11 cellular contexts compared by ENCODE assay signal in the genomic region with DNA sequence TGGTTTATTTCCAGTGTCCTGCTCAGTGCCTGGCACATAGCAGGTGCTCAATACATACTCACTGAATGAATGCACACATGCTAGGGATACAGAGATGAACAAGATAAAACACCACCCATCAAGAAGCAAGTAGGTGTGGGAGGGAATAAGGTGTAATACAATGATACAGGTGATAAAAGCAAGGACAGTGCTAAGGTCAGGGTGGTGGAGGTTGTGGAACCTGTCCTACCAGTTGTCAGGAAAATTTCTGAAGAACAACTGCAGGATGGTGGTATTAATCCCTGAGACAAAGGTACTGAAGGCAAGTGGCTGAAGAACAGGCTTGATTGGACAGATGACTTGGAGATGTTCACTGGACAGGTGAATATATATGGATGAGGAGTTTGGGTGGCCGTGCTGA. TPM values are rescaled to one million over a fixed set of nuclear protein-coding genes. Genes with fewer than 3 reads are reported as not detected.
DNase-seq lines count a peak whose midpoint lies in the region; ATAC-seq and TF ChIP-seq lines count a peak whose summit lies in the region.
"Had no signal": no experiment of that assay in that cellular context is flagged by ENCODE, and none has a peak within 500 bp of the region (broad histone marks: within the 10 kb centered on the region; RNA-seq: fewer than 3 reads in every experiment).

No MANE protein-coding gene starts in this region.

- H3K27me3 ChIP-seq in breast epithelium: no peaks in the 10 kb centered on the region
- H3K27me3 ChIP-seq: SJCRH30 had no signal

- H3K4me3 Mint-ChIP-seq in MCF 10A (ENCODE audit: unreplicated experiment): peak overlapping the region; percentile 87
- peak overlapping the region; percentile 14 for H3K4me3 Mint-ChIP-seq in stimulated activated memory B cell treated with anti-CD40 and anti-IgM and Interleukin-4, amounts not matched to agents 10 μg/mL and 1 μg/mL and 100 μg/mL, for 72 hours

- H3K27me3 Mint-ChIP-seq in MCF 10A (ENCODE audit: insufficient read depth, unreplicated experiment): no peaks in the 10 kb centered on the region
- no peaks in the 10 kb centered on the region for H3K27me3 Mint-ChIP-seq in stimulated activated memory B cell treated with anti-CD40 and anti-IgM and Interleukin-4, amounts not matched to agents 10 μg/mL and 1 μg/mL and 100 μg/mL, for 72 hours

- no peak for ATAC-seq in stimulated activated memory B cell treated with anti-CD40 and anti-IgM and Interleukin-4, amounts not matched to agents 10 μg/mL and 1 μg/mL and 100 μg/mL, for 72 hours

- H3K36me3 Mint-ChIP-seq in MCF 10A (ENCODE audit: insufficient read depth, unreplicated experiment): peaks cover 27% of the 10 kb centered on the region
- peaks cover 29% of the 10 kb centered on the region for H3K36me3 Mint-ChIP-seq in stimulated activated memory B cell treated with anti-CD40 and anti-IgM and Interleukin-4, amounts not matched to agents 10 μg/mL and 1 μg/mL and 100 μg/mL, for 72 hours

- peak overlapping the region in 1 of 3 donors; percentile 99 for H3K4me3 ChIP-seq in breast epithelium
- H3K4me3 ChIP-seq in SK-N-MC: peak overlapping the region; percentile 88
- peak overlapping the region; percentile 99 for H3K4me3 ChIP-seq in fibroblast of the aortic adventitia (ENCODE audit: low read depth, low read length)

- no peaks in the 10 kb centered on the region for H3K9me3 Mint-ChIP-seq in MCF 10A (ENCODE audit: unreplicated experiment)
- no peaks in the 10 kb centered on the region for H3K9me3 Mint-ChIP-seq in stimulated activated memory B cell treated with anti-CD40 and anti-IgM and Interleukin-4, amounts not matched to agents 10 μg/mL and 1 μg/mL and 100 μg/mL, for 72 hours

- no TSS peak for BruUV-seq in MCF 10A (replicated peaks; lab: Mats Ljungman, UMichigan)

- no peak overlapping the region for H3K27ac ChIP-seq in breast epithelium
- H3K27ac ChIP-seq in SK-N-MC: no peak overlapping the region
- H3K27ac ChIP-seq: SJCRH30 had no signal

- H3K9ac ChIP-seq in SK-N-MC (ENCODE audit: insufficient read length): peak overlapping the region; percentile 25

- no peak for TF ChIP-seq POLR2A in breast epithelium (IDR thresholded peaks at IDR 0.05)

- no peaks in the 10 kb centered on the region for H3K9me3 ChIP-seq in breast epithelium
- no peaks in the 10 kb centered on the region for H3K9me3 ChIP-seq in SK-N-MC (ENCODE audit: low read depth, low read length)
- H3K9me3 ChIP-seq: SJCRH30 had no signal

- H3K36me3 ChIP-seq in breast epithelium (no peaks in the 10 kb centered on the region), SK-N-MC (ENCODE audit: insufficient read depth, low read length) (peaks cover 38% of the 10 kb centered on the region)

- DNase-seq in MCF 10A (ENCODE audit: unreplicated experiment): no peak
- DNase-seq in breast epithelium (ENCODE audit: low spot score in 2 of 2): no peak
- DNase-seq in SK-N-MC (ENCODE audit: low read depth, low spot score): no peak
- no peak for DNase-seq in fibroblast of the aortic adventitia (ENCODE audit: low read depth)
- DNase-seq in NCI-H2081 treated with DMSO at 0.1 percent for 48 hours (lab: John Stamatoyannopoulos, UW): no peak
- no peak for DNase-seq in central memory CD4-positive, alpha-beta T cell
- DNase-seq in amniotic stem cell (lab: John Stamatoyannopoulos, UW): no peak
- DNase-seq: DMS 273 treated with DMSO at 0.1 percent for 48 hours, NCI-H1105, SJCRH30 had no signal

- intact Hi-C loops in MCF 10A (cut with micrococcal nuclease): loop anchor here (5.0 to 10.0 kb wide), 3 partner anchors 114 to 171 kb away; no protein-coding TSS in a partner anchor
- intact Hi-C loops in breast epithelium (cut with DNase I; ENCODE audit: low total_unique reads): loop anchor here (10.0 kb wide), 1 partner anchor 169 kb away; a partner anchor contains a TSS

- H3K27ac Mint-ChIP-seq in MCF 10A (ENCODE audit: low read depth, unreplicated experiment): no peak overlapping the region
- H3K27ac Mint-ChIP-seq in stimulated activated memory B cell treated with anti-CD40 and anti-IgM and Interleukin-4, amounts not matched to agents 10 μg/mL and 1 μg/mL and 100 μg/mL, for 72 hours: peak overlapping the region; percentile 3

- POLR2A ChIA-PET in MCF 10A (lab: Yijun Ruan, JAX): interaction anchor here (0.6 kb wide), 1 partner anchor 11 kb away, joined by 3 read pairs; no protein-coding TSS in a partner anchor

- TF ChIP-seq CTCF in MCF 10A (IDR thresholded peaks at IDR 0.05; ENCODE audit: unreplicated experiment) (no peak), breast epithelium (IDR thresholded peaks at IDR 0.05) (no peak), fibroblast of the aortic adventitia (IDR thresholded peaks at IDR 0.05; ENCODE audit: insufficient read depth, low read length) (no peak)

- H3K4me1 Mint-ChIP-seq in MCF 10A (ENCODE audit: insufficient read depth, unreplicated experiment): peaks cover 27% of the 10 kb centered on the region
- peaks cover 41% of the 10 kb centered on the region for H3K4me1 Mint-ChIP-seq in stimulated activated memory B cell treated with anti-CD40 and anti-IgM and Interleukin-4, amounts not matched to agents 10 μg/mL and 1 μg/mL and 100 μg/mL, for 72 hours

- H3K4me1 ChIP-seq in breast epithelium: peaks cover 5 to 24% of the 10 kb centered on the region in 2 donors

- CTCF ChIA-PET in MCF 10A (lab: Yijun Ruan, JAX): no interaction called here

RNA-seq across cellular contexts. Expression of a gene that starts 1.8 kb away (rescaled TPM):
- total RNA-seq in MCF 10A (2022) (22.3 and 24.5 TPM in 2 replicates), breast epithelium (10 to 100 TPM; 12.3 to 15.4 (median 13.0) TPM), fibroblast of the aortic adventitia (ENCODE audit: low replicate concordance) (12.7 and 63.0 TPM in 2 replicates)

RNA-seq across cellular contexts. Expression of a gene that starts 1.9 kb away (rescaled TPM):
- total RNA-seq in MCF 10A (2022): 5.9 and 8.4 TPM in 2 replicates
- total RNA-seq in breast epithelium: 10 to 100 TPM; 25.9 to 63.8 (median 34.7) TPM
- total RNA-seq in fibroblast of the aortic adventitia (ENCODE audit: low replicate concordance): 3.1 and 22.3 TPM in 2 replicates
